In the genomic region with DNA sequence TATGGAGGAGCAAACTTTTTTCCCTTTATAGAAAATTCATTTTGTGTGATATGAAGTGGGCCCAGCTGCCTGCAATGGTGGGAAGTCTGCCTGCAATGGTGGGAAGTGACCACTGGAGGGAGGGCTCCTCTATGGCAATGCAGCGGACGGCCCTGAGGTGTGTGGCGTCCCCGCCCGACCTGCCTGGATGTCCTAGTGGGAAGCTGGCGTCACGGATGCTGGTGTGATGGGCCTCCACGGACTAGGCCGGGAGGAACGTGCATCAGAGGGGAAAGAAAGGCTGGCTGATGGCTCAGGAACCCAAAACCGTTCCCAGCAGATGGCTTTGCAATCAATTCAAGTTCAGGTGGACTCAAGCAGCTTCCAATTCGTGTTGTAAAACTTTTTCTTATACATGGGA, we compare ENCODE assay signal across 8 cellular contexts.
DNase-seq lines count a peak whose midpoint lies in the region; ATAC-seq and TF ChIP-seq lines count a peak whose summit lies in the region.
"Had no signal": no experiment of that assay in that cellular context is flagged by ENCODE, and none has a peak within 500 bp of the region (broad histone marks: within the 10 kb centered on the region; RNA-seq: fewer than 3 reads in every experiment).

No MANE protein-coding gene starts in this region.

- H3K36me3 ChIP-seq in RWPE2 (ENCODE audit: low read depth): peaks cover 36% of the 10 kb centered on the region
- H3K36me3 ChIP-seq in cardiac muscle cell: no peaks in the 10 kb centered on the region

- in situ Hi-C loops in GM13976 (cut with MboI; ENCODE audit: low sequenced_read_pairs, unreplicated experiment): no loop called here

- no peak overlapping the region for H3K27ac ChIP-seq in RWPE2 (ENCODE audit: poor library complexity, severe bottlenecking)
- no peak overlapping the region for H3K27ac ChIP-seq in cardiac muscle cell
- H3K27ac ChIP-seq: epithelial cell of prostate had no signal

- peak; percentile 80 for ATAC-seq in HG02885 (IDR thresholded peaks at IDR 0.05; ENCODE audit: poor library complexity, unreplicated experiment)
- 0 out of 3 replicates have a peak, but pooled peaks have one; percentile 33 for ATAC-seq in RWPE2 (ENCODE audit: low read depth)
- ATAC-seq in activated naive CD4-positive, alpha-beta T cell treated with anti-CD3 and anti-CD28 coated beads, Interleukin-2, amount 50 U/mL, for 72 hours: peak; percentile 58 to 59

- no peaks in the 10 kb centered on the region for H3K36me3 Mint-ChIP-seq in activated naive CD4-positive, alpha-beta T cell treated with anti-CD3 and anti-CD28 coated beads, Interleukin-2, amount 50 U/mL, for 72 hours

- H3K9me3 ChIP-seq in RWPE2 (ENCODE audit: severe bottlenecking) (no peaks in the 10 kb centered on the region), cardiac muscle cell (ENCODE audit: low read depth) (no peaks in the 10 kb centered on the region)

- no peaks in the 10 kb centered on the region for H3K27me3 ChIP-seq in RWPE2 (ENCODE audit: insufficient read depth, poor library complexity, severe bottlenecking)
- no peaks in the 10 kb centered on the region for H3K27me3 ChIP-seq in cardiac muscle cell

- no peaks in the 10 kb centered on the region for H3K9me3 Mint-ChIP-seq in activated naive CD4-positive, alpha-beta T cell treated with anti-CD3 and anti-CD28 coated beads, Interleukin-2, amount 50 U/mL, for 72 hours

- TF ChIP-seq CTCF in GM13976 (IDR thresholded peaks at IDR 0.05; ENCODE audit: borderline replicate concordance, control extremely low read depth, extremely low read depth, insufficient read depth, missing control alignments) (peak; percentile 84), RWPE2 (IDR thresholded peaks at IDR 0.05; ENCODE audit: poor library complexity, severe bottlenecking) (peak; percentile 55), cardiac muscle cell (IDR thresholded peaks at IDR 0.05; ENCODE audit: low read depth, low read length) (peak; percentile 82)

- H3K4me3 ChIP-seq in RWPE2 (ENCODE audit: severe bottlenecking) (no peak overlapping the region), cardiac muscle cell (no peak overlapping the region)

- DNase-seq in GM13976 (ENCODE audit: low spot score): peak; percentile 90
- DNase-seq in RWPE2 (ENCODE audit: low spot score): no peak
- DNase-seq in activated naive CD4-positive, alpha-beta T cell treated with anti-CD3 and anti-CD28 coated beads, Interleukin-2, amount 50 U/mL, for 72 hours (ENCODE audit: low spot score in 2 of 2): peak; percentile 61 to 62
- peak; percentile 69 to 85 for DNase-seq in cardiac muscle cell (ENCODE audit: low read depth in 1 of 2, low spot score in 1 of 2)
- DNase-seq in retina: peak; percentile 81
- DNase-seq in NCI-H2107 treated with DMSO at 0.1 percent for 48 hours (lab: John Stamatoyannopoulos, UW; ENCODE audit: unreplicated experiment): no peak

- H3K4me1 ChIP-seq in RWPE2 (ENCODE audit: insufficient read depth, poor library complexity, severe bottlenecking) (no peaks in the 10 kb centered on the region), cardiac muscle cell (ENCODE audit: low read depth) (no peaks in the 10 kb centered on the region)

- H3K27ac Mint-ChIP-seq in activated naive CD4-positive, alpha-beta T cell treated with anti-CD3 and anti-CD28 coated beads, Interleukin-2, amount 50 U/mL, for 72 hours: peak overlapping the region; percentile 30 to 44

Comparison
In these comparisons a context has a peak if more than half of its experiments do, and no peak if none do; other contexts are left out.
1. DNase-seq: peak in GM13976 (single experiment), activated naive CD4-positive, alpha-beta T cell treated with anti-CD3 and anti-CD28 coated beads, Interleukin-2, amount 50 U/mL, for 72 hours (2 of 2), cardiac muscle cell (2 of 2) and retina (single experiment); none in RWPE2 (single experiment) and NCI-H2107 treated with DMSO at 0.1 percent for 48 hours (single experiment).
2. Peak in every context shown above with its lines, with median percentiles within 50 percentile points of each other: CTCF ChIP-seq and ATAC-seq.